Comparison of ENCODE assay signal across 14 cellular contexts in genomic region chr1:35567947-35568558, GRCh38. TPM values are rescaled to one million over a fixed set of nuclear protein-coding genes. Genes with fewer than 3 reads are reported as not detected.
"Had no signal": no experiment of that assay in that cellular context is flagged by ENCODE, and none has a peak within 500 bp of the region (broad histone marks: within the 10 kb centered on the region; RNA-seq: fewer than 3 reads in every experiment).

No MANE protein-coding gene starts in this region.

- DNase-seq: activated CD4-positive, alpha-beta T cell treated with anti-CD3 and anti-CD28 coated beads, Interleukin-2, amount 50 U/mL, for 48 hours; activated T-cell treated with anti-CD3 and anti-CD28 coated beads, Interleukin-2, amount 50 U/mL, for 72 hours; gastrocnemius medialis; left lung; natural killer cell; stimulated activated naive B cell treated with anti-CD40 and anti-IgM and Interleukin-4, amounts not matched to agents 10 μg/mL and 1 μg/mL and 100 μg/mL, for 72 hours; T-helper 9 cell; tibial artery had no signal

- H3K4me3 ChIP-seq: breast epithelium, dorsolateral prefrontal cortex, gastrocnemius medialis, heart right ventricle, left lung, tibial artery, vagina had no signal

- H3K27ac ChIP-seq: breast epithelium, gastrocnemius medialis, heart right ventricle, left lung, neutrophil, tibial artery, vagina had no signal

- H3K36me3 ChIP-seq: breast epithelium, neutrophil had no signal

- H3K9me3 Mint-ChIP-seq: activated T-cell treated with anti-CD3 and anti-CD28 coated beads, Interleukin-2, amount 50 U/mL, for 72 hours; endodermal cell; natural killer cell; stimulated activated naive B cell treated with anti-CD40 and anti-IgM and Interleukin-4, amounts not matched to agents 10 μg/mL and 1 μg/mL and 100 μg/mL, for 72 hours had no signal

- H3K9me3 ChIP-seq: breast epithelium, gastrocnemius medialis, heart right ventricle, left lung, neutrophil, tibial artery, vagina had no signal

- H3K4me1 ChIP-seq: breast epithelium had no signal

- H3K36me3 Mint-ChIP-seq: natural killer cell had no signal

- H3K27me3 ChIP-seq: breast epithelium, dorsolateral prefrontal cortex, vagina had no signal

- H3K4me3 Mint-ChIP-seq: activated T-cell treated with anti-CD3 and anti-CD28 coated beads, Interleukin-2, amount 50 U/mL, for 72 hours; endodermal cell; natural killer cell; stimulated activated naive B cell treated with anti-CD40 and anti-IgM and Interleukin-4, amounts not matched to agents 10 μg/mL and 1 μg/mL and 100 μg/mL, for 72 hours had no signal

- H3K27ac Mint-ChIP-seq: activated T-cell treated with anti-CD3 and anti-CD28 coated beads, Interleukin-2, amount 50 U/mL, for 72 hours; endodermal cell; natural killer cell; stimulated activated naive B cell treated with anti-CD40 and anti-IgM and Interleukin-4, amounts not matched to agents 10 μg/mL and 1 μg/mL and 100 μg/mL, for 72 hours had no signal

RNA-seq across cellular contexts. Expression of gene TFAP2E, which starts 5.1 kb away (rescaled TPM):
- total RNA-seq: gastrocnemius medialis had no signal
